9 cellular contexts compared by ENCODE assay signal in the genomic region with DNA sequence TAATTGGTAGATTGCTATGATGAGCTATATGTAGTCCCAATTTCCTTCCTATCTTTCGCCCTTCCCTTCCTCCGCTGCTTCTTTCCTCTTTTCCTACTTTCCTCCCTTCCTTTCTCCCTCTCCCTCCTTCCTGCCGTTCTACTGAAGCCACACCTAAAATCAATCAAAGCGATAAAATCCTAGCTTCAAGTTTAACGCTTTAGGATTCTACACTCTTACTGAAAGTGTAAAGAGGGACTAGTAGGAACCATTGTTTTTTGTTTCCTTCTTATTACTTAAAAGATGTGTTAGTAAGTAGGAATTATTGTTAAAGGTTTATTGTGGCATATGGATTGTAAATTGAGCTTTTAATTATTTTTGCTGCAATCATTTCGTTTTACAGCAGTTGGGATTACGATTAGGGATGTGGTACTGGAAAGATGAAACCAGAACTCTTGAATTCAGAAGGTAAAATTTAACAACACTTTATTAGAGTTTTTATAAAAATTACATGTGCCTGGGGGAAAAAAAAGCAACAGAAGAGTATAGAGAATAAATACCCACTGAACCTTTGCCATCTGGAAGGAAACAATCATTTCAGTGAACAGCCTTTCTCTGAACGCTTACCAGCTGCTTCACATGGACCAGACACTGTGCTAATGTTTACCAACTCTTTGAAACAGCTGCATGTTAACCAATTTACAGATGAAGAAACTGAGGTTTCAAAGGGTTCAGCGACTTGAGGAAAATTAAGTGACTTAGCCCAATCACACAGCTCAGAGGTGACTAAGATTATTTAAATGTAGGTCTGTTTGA. TPM values are rescaled to one million over a fixed set of nuclear protein-coding genes. Genes with fewer than 3 reads are reported as not detected.
A peak's percentile ranks its signal among the peaks of the same experiment; 100 is the strongest.
DNase-seq lines count a peak whose midpoint lies in the region; ATAC-seq and TF ChIP-seq lines count a peak whose summit lies in the region.
"Had no signal": no experiment of that assay in that cellular context is flagged by ENCODE, and none has a peak within 500 bp of the region (broad histone marks: within the 10 kb centered on the region; RNA-seq: fewer than 3 reads in every experiment).

No MANE protein-coding gene starts in this region.

- no peaks in the 10 kb centered on the region for H3K9me2 ChIP-seq in Loucy (replicated peaks; ENCODE audit: low read depth, low read length)
- H3K9me2 ChIP-seq: SK-N-SH had no signal

- no peak overlapping the region for H3K27ac ChIP-seq in CD8-positive, alpha-beta memory T cell (ENCODE audit: low read depth, low read length)

- peak overlapping the region; percentile 73 to 90 (median 80) for H3K4me3 Mint-ChIP-seq in CD8-positive, alpha-beta memory T cell
- H3K4me3 Mint-ChIP-seq in chondrocyte (ENCODE audit: unreplicated experiment): peak overlapping the region; percentile 42
- peak overlapping the region; percentile 36 to 86 (median 56) for H3K4me3 Mint-ChIP-seq in naive B cell

- peaks cover 0 to 2% of the 10 kb centered on the region in 2 donors for H3K27me3 Mint-ChIP-seq in CD8-positive, alpha-beta memory T cell
- H3K27me3 Mint-ChIP-seq in chondrocyte (ENCODE audit: low read depth) (peaks cover 2% of the 10 kb centered on the region), naive B cell (peaks cover 8 to 44% (median 40%) of the 10 kb centered on the region in 3 donors)

- no peaks in the 10 kb centered on the region for H3K9me3 Mint-ChIP-seq in CD8-positive, alpha-beta memory T cell
- H3K9me3 Mint-ChIP-seq in chondrocyte (ENCODE audit: low read depth) (no peaks in the 10 kb centered on the region), naive B cell (no peaks in the 10 kb centered on the region)

- H2AFZ ChIP-seq in Loucy (ENCODE audit: low read length): peak overlapping the region; percentile 84

- H3K9me3 ChIP-seq in CD8-positive, alpha-beta memory T cell (ENCODE audit: low read length): no peaks in the 10 kb centered on the region
- no peaks in the 10 kb centered on the region for H3K9me3 ChIP-seq in Loucy (ENCODE audit: insufficient read depth, low read depth, low read length)
- H3K9me3 ChIP-seq: SK-N-SH had no signal

- H3K27me3 ChIP-seq in CD8-positive, alpha-beta memory T cell (ENCODE audit: insufficient read depth, low read length, poor library complexity, severe bottlenecking): no peaks in the 10 kb centered on the region
- H3K27me3 ChIP-seq in Loucy (ENCODE audit: insufficient read depth, low read length, poor library complexity, severe bottlenecking): no peaks in the 10 kb centered on the region

- POLR2A ChIA-PET in CD8-positive, alpha-beta memory T cell (lab: Charles Lee): interaction anchor here (1.2 kb wide), 1 partner anchor 46 kb away, joined by 3 read pairs; the partner anchor contains the start of gene ZBTB1

- no peak for TF ChIP-seq CTCF in Loucy (conservative IDR thresholded peaks at IDR 0.05; ENCODE audit: low read length)
- TF ChIP-seq CTCF in chondrocyte (IDR thresholded peaks at IDR 0.05): no peak

- H3F3A ChIP-seq in Loucy (ENCODE audit: low read depth): no peaks in the 10 kb centered on the region

- no peak for ATAC-seq in naive B cell (ENCODE audit: low read depth in 2 of 2)
- no peak for ATAC-seq in GM21515 (IDR thresholded peaks at IDR 0.05; ENCODE audit: unreplicated experiment)
- no peak for ATAC-seq in HG02588 (IDR thresholded peaks at IDR 0.05; ENCODE audit: unreplicated experiment)

- no peak overlapping the region for H3K4me3 ChIP-seq in CD8-positive, alpha-beta memory T cell (ENCODE audit: low read length)
- no peak overlapping the region for H3K4me3 ChIP-seq in Loucy (ENCODE audit: low read length, poor library complexity, severe bottlenecking)

- H3K4me2 ChIP-seq in Loucy (ENCODE audit: low read depth, low read length, poor library complexity, severe bottlenecking): peak overlapping the region; percentile 72
- H3K4me2 ChIP-seq: SK-N-SH had no signal

- peak overlapping the region in 4 of 8 donors; percentile 4 to 92 (median 74) for H3K27ac Mint-ChIP-seq in CD8-positive, alpha-beta memory T cell
- H3K27ac Mint-ChIP-seq in chondrocyte (ENCODE audit: unreplicated experiment) (no peak overlapping the region), naive B cell (no peak overlapping the region)

- H3K4me1 Mint-ChIP-seq in CD8-positive, alpha-beta memory T cell: peaks cover 13 to 15% (median 15%) of the 10 kb centered on the region in 3 donors
- H3K4me1 Mint-ChIP-seq in chondrocyte (ENCODE audit: low read depth) (peaks cover 6% of the 10 kb centered on the region), naive B cell (peaks cover 9 to 12% (median 11%) of the 10 kb centered on the region in 3 donors)

- no peaks in the 10 kb centered on the region for H4K20me1 ChIP-seq in Loucy (ENCODE audit: insufficient read depth, low read length, poor library complexity, severe bottlenecking)

- H3K4me1 ChIP-seq in CD8-positive, alpha-beta memory T cell (ENCODE audit: insufficient read depth, low read length): peaks cover 17% of the 10 kb centered on the region
- H3K4me1 ChIP-seq in Loucy (ENCODE audit: insufficient read depth, low read length, poor library complexity, severe bottlenecking): peaks cover 5% of the 10 kb centered on the region

- no peaks in the 10 kb centered on the region for H3K36me3 ChIP-seq in CD8-positive, alpha-beta memory T cell (ENCODE audit: insufficient read depth, low read length)
- H3K36me3 ChIP-seq in Loucy (ENCODE audit: insufficient read depth, low read length): no peaks in the 10 kb centered on the region

- CTCF ChIA-PET in CD8-positive, alpha-beta memory T cell (lab: Charles Lee): interaction anchor here (1.2 to 2.2 kb wide), 3 partner anchors 10 to 158 kb away, joined by 3 to 16 read pairs (median 3); partner anchors contain the start of gene HSPA2

- no peak overlapping the region for H3K9ac ChIP-seq in Loucy (ENCODE audit: low read depth, low read length, poor library complexity, severe bottlenecking)
- H3K9ac ChIP-seq: SK-N-SH had no signal

- no peak for DNase-seq in CD8-positive, alpha-beta memory T cell
- no peak for DNase-seq in chondrocyte (ENCODE audit: low spot score)
- DNase-seq in naive B cell: no peak
- no peak for DNase-seq in SIG-M5 (lab: John Stamatoyannopoulos, UW)
- DNase-seq in stimulated activated CD4-positive, alpha-beta T cell treated with anti-CD3 and anti-CD28 coated beads, Interleukin-15, amount 100 ng/mL, for 24 hours: no peak

- H3K79me2 ChIP-seq in Loucy (ENCODE audit: insufficient read depth, low read length): no peaks in the 10 kb centered on the region

- H3K36me3 Mint-ChIP-seq in CD8-positive, alpha-beta memory T cell: no peaks in the 10 kb centered on the region
- H3K36me3 Mint-ChIP-seq in chondrocyte (ENCODE audit: low read depth): no peaks in the 10 kb centered on the region
- H3K36me3 Mint-ChIP-seq in naive B cell: no peaks in the 10 kb centered on the region

RNA-seq across cellular contexts. Expression of gene PPP1R36, which starts 1.0 kb away (rescaled TPM):
- under 1 TPM; 0.22 to 0.24 TPM for total RNA-seq in CD8-positive, alpha-beta memory T cell
- polyA plus RNA-seq in CD8-positive, alpha-beta memory T cell: 0.25 TPM
- 0.72 to 1.1 TPM (median 1.0 TPM) in 3 replicates for total RNA-seq in chondrocyte
- polyA plus RNA-seq in naive B cell (ENCODE audit: low read depth in 6 of 6): under 1 TPM in 3 of 6 donors, not detected in 3; 0.22 to 0.40 (median 0.38) TPM

RNA-seq across cellular contexts. Expression of gene HSPA2, which starts 10.2 kb away (rescaled TPM):
- 1 to 10 TPM; 1.9 TPM for total RNA-seq in CD8-positive, alpha-beta memory T cell
- 0.87 TPM for polyA plus RNA-seq in CD8-positive, alpha-beta memory T cell
- total RNA-seq in chondrocyte: 1.2 to 3.2 TPM (median 1.7 TPM) in 3 replicates
- 1 to 10 TPM in 1 of 6 donors, under 1 TPM in 4, not detected in 1; 0.30 to 1.3 (median 0.36) TPM for polyA plus RNA-seq in naive B cell (ENCODE audit: low read depth in 6 of 6)

RNA-seq across cellular contexts. Expression of gene ZBTB1, which starts 46.2 kb away (rescaled TPM):
- 10 to 100 TPM; 48.2 to 48.4 TPM for total RNA-seq in CD8-positive, alpha-beta memory T cell
- polyA plus RNA-seq in CD8-positive, alpha-beta memory T cell: 51.7 TPM
- total RNA-seq in chondrocyte: 48.5 to 49.9 TPM (median 49.3 TPM) in 3 replicates
- 100 to 1,000 TPM in 1 of 6 donors, 10 to 100 TPM in 5; 54.4 to 103 (median 76.5) TPM for polyA plus RNA-seq in naive B cell (ENCODE audit: low read depth in 6 of 6)

RNA-seq across cellular contexts. Expression of gene ZBTB25, which starts 47.1 kb away (rescaled TPM):
- 10 to 100 TPM; 21.7 to 22.9 TPM for total RNA-seq in CD8-positive, alpha-beta memory T cell
- 34.9 TPM for polyA plus RNA-seq in CD8-positive, alpha-beta memory T cell
- 9.3 to 12.1 TPM (median 9.7 TPM) in 3 replicates for total RNA-seq in chondrocyte
- 10 to 100 TPM; 16.7 to 26.4 (median 22.3) TPM for polyA plus RNA-seq in naive B cell (ENCODE audit: low read depth in 6 of 6)
